14 cellular contexts compared by ENCODE assay signal in genomic region chr2:127641846-127642510, GRCh38. TPM values are rescaled to one million over a fixed set of nuclear protein-coding genes. Genes with fewer than 3 reads are reported as not detected.
DNase-seq lines count a peak whose midpoint lies in the region; ATAC-seq and TF ChIP-seq lines count a peak whose summit lies in the region.
"Had no signal": no experiment of that assay in that cellular context is flagged by ENCODE, and none has a peak within 500 bp of the region (broad histone marks: within the 10 kb centered on the region; RNA-seq: fewer than 3 reads in every experiment).

No MANE protein-coding gene starts in this region.

- no peak for TF ChIP-seq CTCF in transverse colon (IDR thresholded peaks at IDR 0.05)

- peak overlapping the region; percentile 28 for H3K27ac Mint-ChIP-seq in activated T-helper 2 cell treated with anti-CD3 and anti-CD28 coated beads, Interferon-gamma antibody, Interleukin-2, Interleukin-4, amounts not matched to agents 10 μg/mL and 5 μg/mL and 100 μg/mL, durations not matched to agents 14 hours and 24 hours and 36 hours
- peak overlapping the region in 3 of 6 donors; percentile 22 to 81 (median 50) for H3K27ac Mint-ChIP-seq in naive B cell

- in situ Hi-C loops in transverse colon (cut with MboI; ENCODE audit: low pct_ligation_motif_present in 1 of 4, low pct_unique_long_range_greater_than_20kb in 1 of 4, low sequenced_read_pairs in 3 of 4) = no loop called here

- H3K9me3 ChIP-seq in transverse colon = no peaks in the 10 kb centered on the region
- H3K9me3 ChIP-seq: psoas muscle, testis had no signal

- ATAC-seq in naive B cell (ENCODE audit: low read depth in 2 of 2) (peak; percentile 29 to 34), GM18870 (IDR thresholded peaks at IDR 0.05; ENCODE audit: unreplicated experiment) (no peak)
- ATAC-seq: esophagus mucosa, left lobe of liver, psoas muscle had no signal

- no peaks in the 10 kb centered on the region for H3K36me3 ChIP-seq in transverse colon

- H3K4me3 ChIP-seq in transverse colon = no peak overlapping the region
- H3K4me3 ChIP-seq: psoas muscle, testis had no signal

- DNase-seq in activated gamma-delta T cell treated with Interleukin-2 at 50 U/mL for 16 hours = peak; percentile 58
- DNase-seq in activated gamma-delta T cell (lab: John Stamatoyannopoulos, UW) = no peak
- peak; percentile 17 for DNase-seq in activated T-helper 2 cell treated with anti-CD3 and anti-CD28 coated beads, Interferon-gamma antibody, Interleukin-2, Interleukin-4, amounts not matched to agents 10 μg/mL and 5 μg/mL and 100 μg/mL, durations not matched to agents 14 hours and 24 hours and 36 hours (ENCODE audit: low spot score)
- DNase-seq in naive B cell = no peak
- no peak for DNase-seq in transverse colon
- DNase-seq in SW 1271 (lab: John Stamatoyannopoulos, UW) = no peak
- DNase-seq in globus pallidus (ENCODE audit: low spot score) = no peak
- DNase-seq: psoas muscle, testis had no signal

- 49% methylated on average over 21 of the region's 25 CpGs; no CpG with 5 or more reads in 1 of the 2 donors for WGBS in transverse colon (ENCODE audit: low coverage in 1 of 2), 2 donors

- peak overlapping the region; percentile 15 to 83 (median 33) for H3K27ac ChIP-seq in transverse colon
- H3K27ac ChIP-seq: psoas muscle, testis had no signal

- H3K36me3 Mint-ChIP-seq in activated T-helper 2 cell treated with anti-CD3 and anti-CD28 coated beads, Interferon-gamma antibody, Interleukin-2, Interleukin-4, amounts not matched to agents 10 μg/mL and 5 μg/mL and 100 μg/mL, durations not matched to agents 14 hours and 24 hours and 36 hours (ENCODE audit: low read depth) = no peaks in the 10 kb centered on the region
- H3K36me3 Mint-ChIP-seq in naive B cell = no peaks in the 10 kb centered on the region

- H3K4me1 Mint-ChIP-seq in activated T-helper 2 cell treated with anti-CD3 and anti-CD28 coated beads, Interferon-gamma antibody, Interleukin-2, Interleukin-4, amounts not matched to agents 10 μg/mL and 5 μg/mL and 100 μg/mL, durations not matched to agents 14 hours and 24 hours and 36 hours (ENCODE audit: low read depth) = peaks cover 14% of the 10 kb centered on the region
- peaks cover 43 to 66% (median 48%) of the 10 kb centered on the region in 3 donors for H3K4me1 Mint-ChIP-seq in naive B cell

- H3K4me3 Mint-ChIP-seq in activated T-helper 2 cell treated with anti-CD3 and anti-CD28 coated beads, Interferon-gamma antibody, Interleukin-2, Interleukin-4, amounts not matched to agents 10 μg/mL and 5 μg/mL and 100 μg/mL, durations not matched to agents 14 hours and 24 hours and 36 hours (ENCODE audit: low read depth) = peak overlapping the region; percentile 55
- H3K4me3 Mint-ChIP-seq in naive B cell = peak overlapping the region in 4 of 8 donors; percentile 34 to 82 (median 54)

- no peaks in the 10 kb centered on the region for H3K27me3 ChIP-seq in transverse colon
- H3K27me3 ChIP-seq: testis had no signal

- TF ChIP-seq EP300 in transverse colon (IDR thresholded peaks at IDR 0.05; ENCODE audit: low read depth) = no peak

- intact Hi-C loops in activated T-helper 2 cell treated with anti-CD3 and anti-CD28 coated beads, Interferon-gamma antibody, Interleukin-2, Interleukin-4, amounts not matched to agents 10 μg/mL and 5 μg/mL and 100 μg/mL, durations not matched to agents 14 hours and 24 hours and 36 hours (cut with micrococcal nuclease) = loop anchor here (5.0 kb wide), 1 partner anchor 830 kb away; no protein-coding TSS in a partner anchor
- intact Hi-C loops in transverse colon (cut with DNase I; ENCODE audit: low total_unique reads) = no loop called here

- peaks cover 6 to 35% (median 21%) of the 10 kb centered on the region in 4 donors for H3K4me1 ChIP-seq in transverse colon
- H3K4me1 ChIP-seq: testis had no signal

- no peak for TF ChIP-seq POLR2A in transverse colon (IDR thresholded peaks at IDR 0.05)

- no peaks in the 10 kb centered on the region for H3K27me3 Mint-ChIP-seq in activated T-helper 2 cell treated with anti-CD3 and anti-CD28 coated beads, Interferon-gamma antibody, Interleukin-2, Interleukin-4, amounts not matched to agents 10 μg/mL and 5 μg/mL and 100 μg/mL, durations not matched to agents 14 hours and 24 hours and 36 hours (ENCODE audit: low read depth)
- H3K27me3 Mint-ChIP-seq in naive B cell = no peaks in the 10 kb centered on the region

- H3K9me3 Mint-ChIP-seq in activated T-helper 2 cell treated with anti-CD3 and anti-CD28 coated beads, Interferon-gamma antibody, Interleukin-2, Interleukin-4, amounts not matched to agents 10 μg/mL and 5 μg/mL and 100 μg/mL, durations not matched to agents 14 hours and 24 hours and 36 hours = no peaks in the 10 kb centered on the region
- H3K9me3 Mint-ChIP-seq in naive B cell = no peaks in the 10 kb centered on the region

RNA-seq across cellular contexts. Expression of gene GPR17, which starts 4.0 kb away (rescaled TPM):
- total RNA-seq in activated T-helper 2 cell treated with anti-CD3 and anti-CD28 coated beads, Interferon-gamma antibody, Interleukin-2, Interleukin-4, amounts not matched to agents 10 μg/mL and 5 μg/mL and 100 μg/mL, durations not matched to agents 14 hours and 24 hours and 36 hours = not detected in 2 replicates
- polyA plus RNA-seq in naive B cell (ENCODE audit: low read depth in 6 of 6) = not detected
- under 1 TPM in 1 of 4 donors, not detected in 3; 0.14 TPM for total RNA-seq in transverse colon
- total RNA-seq: esophagus mucosa; left lobe of liver; NCI-H460; T-helper 1 cell treated with Interleukin-12 subunit alpha and Interleukin-12 subunit beta and Interleukin-4 antibody, amounts not matched to agents 30 ng/mL and 1 ng/mL, for 36 hours had no signal

RNA-seq across cellular contexts. Expression of gene LIMS2, which starts 33.4 kb away (rescaled TPM):
- 8.2 and 8.8 TPM in 2 replicates for total RNA-seq in activated T-helper 2 cell treated with anti-CD3 and anti-CD28 coated beads, Interferon-gamma antibody, Interleukin-2, Interleukin-4, amounts not matched to agents 10 μg/mL and 5 μg/mL and 100 μg/mL, durations not matched to agents 14 hours and 24 hours and 36 hours
- polyA plus RNA-seq in naive B cell (ENCODE audit: low read depth in 6 of 6) = 10 to 100 TPM; 11.2 to 60.4 (median 27.7) TPM
- total RNA-seq in transverse colon = 100 to 1,000 TPM in 2 of 4 donors, 10 to 100 TPM in 2; 34.5 to 198 (median 91.3) TPM
- total RNA-seq: NCI-H460 had no signal

RNA-seq across cellular contexts. Expression of gene SFT2D3, which starts 59.3 kb away (rescaled TPM):
- total RNA-seq in activated T-helper 2 cell treated with anti-CD3 and anti-CD28 coated beads, Interferon-gamma antibody, Interleukin-2, Interleukin-4, amounts not matched to agents 10 μg/mL and 5 μg/mL and 100 μg/mL, durations not matched to agents 14 hours and 24 hours and 36 hours = 4.5 and 5.9 TPM in 2 replicates
- polyA plus RNA-seq in naive B cell (ENCODE audit: low read depth in 6 of 6) = 1 to 10 TPM in 3 of 6 donors, under 1 TPM in 2, not detected in 1; 0.28 to 3.0 (median 2.8) TPM
- total RNA-seq in transverse colon = 10 to 100 TPM in 1 of 4 donors, 1 to 10 TPM in 3; 6.8 to 13.7 (median 8.3) TPM

Comparison
In these comparisons a context has a peak if more than half of its experiments do, and no peak if none do; other contexts are left out.
1. DNase-seq: peak in activated gamma-delta T cell treated with Interleukin-2 at 50 U/mL for 16 hours (single experiment) and activated T-helper 2 cell treated with anti-CD3 and anti-CD28 coated beads, Interferon-gamma antibody, Interleukin-2, Interleukin-4, amounts not matched to agents 10 μg/mL and 5 μg/mL and 100 μg/mL, durations not matched to agents 14 hours and 24 hours and 36 hours (single experiment); none in activated gamma-delta T cell (single experiment), naive B cell (single experiment), transverse colon (single experiment), SW 1271 (0 of 2) and globus pallidus (single experiment).